Comparison of ENCODE assay signal across 8 cellular contexts in the genomic region with DNA sequence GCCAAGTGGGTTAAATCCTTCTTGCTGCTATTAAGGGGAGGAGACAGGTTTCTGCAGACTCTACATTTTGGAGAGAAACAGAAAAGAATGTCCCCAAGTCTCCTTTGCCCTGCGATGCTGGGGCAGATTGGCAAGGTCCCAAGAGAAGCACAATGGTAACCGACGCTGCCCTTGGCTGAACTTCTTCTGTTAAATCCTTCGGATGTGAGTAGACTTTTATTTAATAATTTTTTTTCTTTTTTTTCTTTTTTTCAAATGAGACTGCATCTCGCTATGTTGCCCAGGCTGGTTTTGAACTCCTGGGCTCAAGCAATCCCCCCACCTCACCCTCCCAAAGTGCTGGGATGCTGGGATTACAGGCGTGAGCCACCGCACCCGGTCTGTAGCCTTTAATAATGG. TPM values are rescaled to one million over a fixed set of nuclear protein-coding genes. Genes with fewer than 3 reads are reported as not detected.
DNase-seq lines count a peak whose midpoint lies in the region; ATAC-seq, FAIRE-seq and TF ChIP-seq lines count a peak whose summit lies in the region.

No MANE protein-coding gene starts in this region.

- no peak overlapping the region for H3K56ac ChIP-seq in H1 (replicated peaks; ENCODE audit: insufficient read length, low read depth, low read length)

- H2AFZ ChIP-seq in H1 (ENCODE audit: low read length) = peak overlapping the region; percentile 9; the same call in 1 of the 2 replicates

- H2BK5ac ChIP-seq in H1 (ENCODE audit: low read depth, low read length) = no peak overlapping the region

- no peak overlapping the region for H3K9ac ChIP-seq in H1 (replicated peaks in 1 of 4; ENCODE audit: extremely low read depth in 1 of 4, low read depth in 3 of 4, low read length in 3 of 4)

- no peak overlapping the region for H2BK15ac ChIP-seq in H1 (ENCODE audit: low read length)

- no peak overlapping the region for H4K8ac ChIP-seq in H1 (ENCODE audit: extremely low read depth, insufficient read depth, low read length)

- H3K36me3 ChIP-seq in H1 (ENCODE audit: control insufficient read depth in 2 of 4, insufficient read depth in 4 of 4, low read length in 3 of 4) (no peaks in the 10 kb centered on the region), ovary (no peaks in the 10 kb centered on the region)

- TF ChIP-seq CTCF in GM12864 (IDR thresholded peaks at IDR 0.05; ENCODE audit: low read depth, low read length, missing control alignments) (no peak), H1 (IDR thresholded peaks at IDR 0.05; ENCODE audit: control extremely low read depth in 1 of 3, insufficient read depth in 1 of 3, low read depth in 1 of 3, low read length in 3 of 3) (no peak), ovary (IDR thresholded peaks at IDR 0.05) (no peak)

- H2BK20ac ChIP-seq in H1 (ENCODE audit: low read length) = no peak overlapping the region

- H3K23me2 ChIP-seq in H1 (ENCODE audit: low read depth, low read length) = no peaks in the 10 kb centered on the region

- no peak for DNase-seq in GM12864 (ENCODE audit: low read depth)
- peak; percentile 50 for DNase-seq in OCI-M1 (lab: John Stamatoyannopoulos, UW)
- no peak for DNase-seq in H1 (ENCODE audit: low read depth in 1 of 2, low spot score in 2 of 2)
- DNase-seq in ovary = peak; percentile 31 to 55 (median 47)
- DNase-seq in islet precursor cell = no peak
- DNase-seq in iPS-NIHi11 (ENCODE audit: low spot score) = no peak

- peak overlapping the region; percentile 42 to 67 for H3K4me2 ChIP-seq in H1 (ENCODE audit: insufficient read depth in 1 of 2, low read depth in 2 of 2, low read length in 2 of 2)

- no peaks in the 10 kb centered on the region for H4K20me1 ChIP-seq in H1 (replicated peaks in 1 of 2; ENCODE audit: control insufficient read depth in 1 of 2, insufficient read depth in 2 of 2, low read length in 2 of 2)

- no peak overlapping the region for H4K5ac ChIP-seq in H1 (ENCODE audit: insufficient read length, low read depth, low read length)

- no peak overlapping the region for H4K91ac ChIP-seq in H1 (replicated peaks; ENCODE audit: insufficient read length, low read length)

- no peak overlapping the region for H3K4ac ChIP-seq in H1 (replicated peaks; ENCODE audit: insufficient read length, low read depth, low read length)

- no peak overlapping the region for H3K27ac ChIP-seq in H1 (ENCODE audit: low read depth, low read length)
- H3K27ac ChIP-seq in ovary = peak overlapping the region; percentile 89 to 91

- H3K23ac ChIP-seq in H1 (ENCODE audit: insufficient read length) = no peak overlapping the region

- no peak for ATAC-seq in GM19463 (IDR thresholded peaks at IDR 0.05; ENCODE audit: unreplicated experiment)
- no peak for ATAC-seq in GM19467 (IDR thresholded peaks at IDR 0.05; ENCODE audit: unreplicated experiment)

- FAIRE-seq in H1 (lab: Jason Lieb, UNC) = no peak

- CTCF ChIA-PET in H1 (lab: Charles Lee; ENCODE audit: partially characterized antibody) = interaction anchor here (0.6 to 2.3 kb wide), 5 partner anchors 14 to 75 kb away, joined by 3 to 22 read pairs (median 4); no protein-coding TSS in a partner anchor

- H3K79me2 ChIP-seq in H1 (ENCODE audit: control insufficient read depth in 1 of 2, insufficient read depth in 2 of 2, low read length in 2 of 2) = no peaks in the 10 kb centered on the region

- TF ChIP-seq EP300 in H1 (IDR thresholded peaks at IDR 0.05; ENCODE audit: borderline replicate concordance in 1 of 2, low read depth in 2 of 2, low read length in 2 of 2) (no peak), ovary (IDR thresholded peaks at IDR 0.05) (no peak)

- H3K4me3 ChIP-seq in GM12864 (ENCODE audit: low read depth, low read length) (peak overlapping the region; percentile 22), H1 (ENCODE audit: extremely low read depth in 1 of 4, insufficient read depth in 2 of 4, low read depth in 3 of 4, low read length in 4 of 4) (peak overlapping the region; percentile 82 to 98 (median 95)), ovary (peak overlapping the region; percentile 78)

- H3K4me1 ChIP-seq in H1 (replicated peaks in 1 of 4; ENCODE audit: control insufficient read depth in 3 of 4, insufficient read depth in 4 of 4, low read length in 3 of 4) (peaks cover 3 to 10% (median 7%) of the 10 kb centered on the region in 4 experiments; a peak in 5 of 7 replicates), ovary (ENCODE audit: insufficient read depth) (peaks cover 2% of the 10 kb centered on the region)

- H3K9me3 ChIP-seq in H1 (ENCODE audit: insufficient read depth in 2 of 2, low read depth in 1 of 2, low read length in 1 of 2) (peaks cover 6 to 8% of the 10 kb centered on the region in 2 experiments), ovary (no peaks in the 10 kb centered on the region)

- no peak overlapping the region for H2BK120ac ChIP-seq in H1 (replicated peaks; ENCODE audit: low read depth, low read length)

- WGBS in H1 (ENCODE audit: extremely low coverage in 1 of 2, insufficient coverage in 1 of 2, insufficient read length in 1 of 2, insufficient replicate concordance in 2 of 2, low coverage in 1 of 2, low lambda C conversion rate in 2 of 2, missing lambda C conversion rate in 1 of 2), 2 experiments = 40% methylated on average over 8 of the region's 8 CpGs; no CpG with 5 or more reads in 1 of the 2 experiments
- WGBS in ovary, 3 donors = 0 to 1% (median 0%) methylated on average over 8 of the region's 8 CpGs

- TF ChIP-seq POLR2A in H1 (IDR thresholded peaks at IDR 0.05; ENCODE audit: control extremely low read depth in 1 of 2, low read depth in 2 of 2, low read length in 2 of 2) = no peak
- no peak for TF ChIP-seq POLR2A in ovary (IDR thresholded peaks at IDR 0.05)

- no peak overlapping the region for H2BK12ac ChIP-seq in H1 (ENCODE audit: low read depth, low read length)

- H3K79me1 ChIP-seq in H1 (ENCODE audit: low read depth, low read length) = no peaks in the 10 kb centered on the region

- H3K14ac ChIP-seq in H1 (ENCODE audit: insufficient read length) = no peak overlapping the region

- intact Hi-C loops in ovary (cut with DNase I) = loop anchor here in 1 of 4 donors (10.0 kb wide), 1 partner anchor 48 kb away; the partner anchor contains the start of gene CDR2L

- H3K27me3 ChIP-seq in H1 (replicated peaks in 1 of 4; ENCODE audit: control insufficient read depth in 3 of 4, extremely low read depth in 1 of 4, insufficient read depth in 3 of 4, low read length in 3 of 4) = no peaks in the 10 kb centered on the region
- H3K27me3 ChIP-seq in ovary = no peaks in the 10 kb centered on the region

- no peak overlapping the region for H3K18ac ChIP-seq in H1 (ENCODE audit: extremely low read depth, low read length)

- no peak overlapping the region for H2AK5ac ChIP-seq in H1 (ENCODE audit: low read depth, low read length)

- no peak for TF ChIP-seq RAD21 in H1 (IDR thresholded peaks at IDR 0.05 in 1 of 2, conservative IDR thresholded peaks at IDR 0.05 in 1 of 2; ENCODE audit: low read depth in 2 of 2, low read length in 2 of 2)

- POLR2A ChIA-PET in H1 (lab: Charles Lee; ENCODE audit: partially characterized antibody) = interaction anchor here (1.4 to 2.2 kb wide), 2 partner anchors 10 to 20 kb away, joined by 6 to 11 read pairs; partner anchors contain the start of gene MRPL58

RNA-seq across cellular contexts. Expression of gene ATP5PD, which starts 13.9 kb away (rescaled TPM):
- 326 and 335 TPM in 2 replicates for total RNA-seq in H1 (2021; fragmentation: NEBNext Ultra II Directional; extraction: Animal tissue kit (Norgen Biotek cat#: 25700))
- polyA plus RNA-seq in H1 (2011; rRNA removed) = 254 and 407 TPM in 2 replicates
- polyA plus RNA-seq in H1 (2011; cell fraction: cytosol; rRNA removed) = 359 TPM
- polyA plus RNA-seq in H1 (2011; cell fraction: nucleus; rRNA removed) = 101 TPM
- polyA plus RNA-seq in H1 (2012, experiment 1 of 2) = 445 to 644 TPM (median 486 TPM) in 4 replicates
- polyA plus RNA-seq in H1 (2012, experiment 2 of 2) = 293 TPM
- 532 TPM for polyA plus RNA-seq in H1 (2013, experiment 1 of 2)
- 533 TPM for polyA plus RNA-seq in H1 (2013, experiment 2 of 2)
- polyA minus RNA-seq in H1 (2011; rRNA and poly(A)+ RNA removed) = 160 and 164 TPM in 2 replicates
- polyA minus RNA-seq in H1 (2011; cell fraction: cytosol; rRNA and poly(A)+ RNA removed) = 92.8 TPM
- 69.1 TPM for polyA minus RNA-seq in H1 (2011; cell fraction: nucleus; rRNA and poly(A)+ RNA removed)
- total RNA-seq in ovary = 100 to 1,000 TPM; 137 to 226 (median 153) TPM
- polyA plus RNA-seq in ovary = 100 to 1,000 TPM; 199 to 331 TPM

RNA-seq across cellular contexts. Expression of gene KCTD2, which starts 14.1 kb away (rescaled TPM):
- total RNA-seq in H1 (2021; fragmentation: NEBNext Ultra II Directional; extraction: Animal tissue kit (Norgen Biotek cat#: 25700)) = 33.7 and 34.1 TPM in 2 replicates
- polyA plus RNA-seq in H1 (2011; rRNA removed) = 32.6 and 36.8 TPM in 2 replicates
- 34.2 TPM for polyA plus RNA-seq in H1 (2011; cell fraction: cytosol; rRNA removed)
- polyA plus RNA-seq in H1 (2011; cell fraction: nucleus; rRNA removed) = 34.2 TPM
- 28.4 to 33.2 TPM (median 30.1 TPM) in 4 replicates for polyA plus RNA-seq in H1 (2012, experiment 1 of 2)
- polyA plus RNA-seq in H1 (2012, experiment 2 of 2) = 27.2 TPM
- polyA plus RNA-seq in H1 (2013, experiment 1 of 2) = 19.6 TPM
- 19.1 TPM for polyA plus RNA-seq in H1 (2013, experiment 2 of 2)
- 40.0 and 40.9 TPM in 2 replicates for polyA minus RNA-seq in H1 (2011; rRNA and poly(A)+ RNA removed)
- polyA minus RNA-seq in H1 (2011; cell fraction: cytosol; rRNA and poly(A)+ RNA removed) = 16.6 TPM
- 13.5 TPM for polyA minus RNA-seq in H1 (2011; cell fraction: nucleus; rRNA and poly(A)+ RNA removed)
- 10 to 100 TPM; 25.0 to 62.5 (median 50.2) TPM for total RNA-seq in ovary
- polyA plus RNA-seq in ovary = 10 to 100 TPM; 35.8 to 66.8 TPM

RNA-seq across cellular contexts. Expression of gene MRPL58, which starts 20.4 kb away (rescaled TPM):
- 48.5 and 49.1 TPM in 2 replicates for total RNA-seq in H1 (2021; fragmentation: NEBNext Ultra II Directional; extraction: Animal tissue kit (Norgen Biotek cat#: 25700))
- polyA plus RNA-seq in H1 (2011; rRNA removed) (43.2 and 43.6 TPM in 2 replicates), ovary (10 to 100 TPM; 24.3 to 39.7 TPM)
- 73.0 TPM for polyA plus RNA-seq in H1 (2011; cell fraction: cytosol; rRNA removed)
- 28.6 TPM for polyA plus RNA-seq in H1 (2011; cell fraction: nucleus; rRNA removed)
- 34.5 to 60.5 TPM (median 52.3 TPM) in 4 replicates for polyA plus RNA-seq in H1 (2012, experiment 1 of 2)
- polyA plus RNA-seq in H1 (2012, experiment 2 of 2) = 70.9 TPM
- 43.0 TPM for polyA plus RNA-seq in H1 (2013, experiment 1 of 2)
- polyA plus RNA-seq in H1 (2013, experiment 2 of 2) = 40.8 TPM
- 16.1 and 20.3 TPM in 2 replicates for polyA minus RNA-seq in H1 (2011; rRNA and poly(A)+ RNA removed)
- 14.9 TPM for polyA minus RNA-seq in H1 (2011; cell fraction: cytosol; rRNA and poly(A)+ RNA removed)
- polyA minus RNA-seq in H1 (2011; cell fraction: nucleus; rRNA and poly(A)+ RNA removed) = 21.0 TPM
- total RNA-seq in ovary = 10 to 100 TPM; 17.9 to 40.6 (median 22.0) TPM

RNA-seq across cellular contexts. Expression of gene CDR2L, which starts 45.5 kb away (rescaled TPM):
- 38.1 and 40.5 TPM in 2 replicates for total RNA-seq in H1 (2021; fragmentation: NEBNext Ultra II Directional; extraction: Animal tissue kit (Norgen Biotek cat#: 25700))
- 20.4 and 26.8 TPM in 2 replicates for polyA plus RNA-seq in H1 (2011; rRNA removed)
- polyA plus RNA-seq in H1 (2011; cell fraction: cytosol; rRNA removed) = 18.7 TPM
- polyA plus RNA-seq in H1 (2011; cell fraction: nucleus; rRNA removed) = 23.7 TPM
- polyA plus RNA-seq in H1 (2012, experiment 1 of 2) = 20.6 to 28.4 TPM (median 25.9 TPM) in 4 replicates
- 25.8 TPM for polyA plus RNA-seq in H1 (2012, experiment 2 of 2)
- polyA plus RNA-seq in H1 (2013, experiment 1 of 2) = 20.0 TPM
- 19.3 TPM for polyA plus RNA-seq in H1 (2013, experiment 2 of 2)
- 8.6 and 12.3 TPM in 2 replicates for polyA minus RNA-seq in H1 (2011; rRNA and poly(A)+ RNA removed)
- 16.4 TPM for polyA minus RNA-seq in H1 (2011; cell fraction: cytosol; rRNA and poly(A)+ RNA removed)
- 10.2 TPM for polyA minus RNA-seq in H1 (2011; cell fraction: nucleus; rRNA and poly(A)+ RNA removed)
- total RNA-seq in ovary = 10 to 100 TPM in 1 of 7 donors, 1 to 10 TPM in 6; 4.5 to 19.2 (median 5.8) TPM
- 1 to 10 TPM; 2.1 to 3.3 TPM for polyA plus RNA-seq in ovary

RNA-seq across cellular contexts. Expression of gene SLC16A5, which starts 54.9 kb away (rescaled TPM):
- total RNA-seq in H1 (2021; fragmentation: NEBNext Ultra II Directional; extraction: Animal tissue kit (Norgen Biotek cat#: 25700)) = 16.6 and 17.1 TPM in 2 replicates
- 34.7 and 54.8 TPM in 2 replicates for polyA plus RNA-seq in H1 (2011; rRNA removed)
- polyA plus RNA-seq in H1 (2011; cell fraction: cytosol; rRNA removed) = 28.9 TPM
- 82.9 TPM for polyA plus RNA-seq in H1 (2011; cell fraction: nucleus; rRNA removed)
- 14.3 to 26.5 TPM (median 20.8 TPM) in 4 replicates for polyA plus RNA-seq in H1 (2012, experiment 1 of 2)
- 12.9 TPM for polyA plus RNA-seq in H1 (2012, experiment 2 of 2)
- polyA plus RNA-seq in H1 (2013, experiment 1 of 2) = 22.7 TPM
- 21.6 TPM for polyA plus RNA-seq in H1 (2013, experiment 2 of 2)
- polyA minus RNA-seq in H1 (2011; rRNA and poly(A)+ RNA removed) = 15.2 and 17.8 TPM in 2 replicates
- polyA minus RNA-seq in H1 (2011; cell fraction: cytosol; rRNA and poly(A)+ RNA removed) = 11.3 TPM
- 24.1 TPM for polyA minus RNA-seq in H1 (2011; cell fraction: nucleus; rRNA and poly(A)+ RNA removed)
- 10 to 100 TPM in 5 of 7 donors, 1 to 10 TPM in 2; 6.0 to 20.6 (median 12.6) TPM for total RNA-seq in ovary
- polyA plus RNA-seq in ovary = 1 to 10 TPM; 2.0 to 10.0 TPM

Comparison
In these comparisons a context has a peak if more than half of its experiments do, and no peak if none do; other contexts are left out.
1. DNase-seq: peak in OCI-M1 (single experiment) and ovary (5 of 5); none in GM12864 (single experiment), H1 (0 of 2), islet precursor cell (single experiment) and iPS-NIHi11 (single experiment).
2. H3K4me3 ChIP-seq: peak in every context shown above with its lines; median percentile 95 in H1; 78 in ovary; 22 in GM12864.